15 cellular contexts compared by ENCODE assay signal in the genomic region with DNA sequence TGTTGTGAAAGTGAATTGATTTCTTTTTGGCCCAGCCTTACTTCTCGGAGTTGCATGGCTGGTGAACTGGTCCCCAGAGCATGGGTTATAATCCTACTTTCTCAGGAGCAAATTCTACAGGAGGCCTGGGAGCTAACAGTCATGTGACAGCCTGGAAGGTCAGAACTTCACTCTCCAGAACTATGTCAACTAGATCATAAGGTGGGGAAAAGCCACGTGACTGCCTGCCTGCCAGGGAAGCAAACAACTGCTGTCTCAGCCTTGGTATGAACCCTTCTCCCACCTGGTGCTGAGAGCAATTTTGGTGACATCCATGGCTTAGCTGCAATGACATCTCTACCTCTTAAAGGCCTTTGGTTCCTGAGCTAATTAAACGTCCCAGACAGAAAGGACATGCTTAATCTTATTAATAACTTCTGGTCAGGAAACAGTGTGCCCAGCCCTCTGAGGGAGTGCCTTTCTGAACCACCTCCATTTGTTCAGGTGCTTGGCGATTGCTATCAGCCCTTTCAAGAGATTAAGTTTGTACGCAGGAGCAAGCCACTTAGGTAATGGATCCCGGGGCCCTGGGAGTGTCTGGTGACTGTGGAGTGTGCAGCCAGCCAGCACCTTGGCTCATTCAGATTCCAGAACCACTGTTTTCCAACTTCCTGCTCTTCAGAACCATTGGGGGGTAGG. TPM values are rescaled to one million over a fixed set of nuclear protein-coding genes. Genes with fewer than 3 reads are reported as not detected.
A peak's percentile ranks its signal among the peaks of the same experiment; 100 is the strongest.
DNase-seq lines count a peak whose midpoint lies in the region; ATAC-seq lines count a peak whose summit lies in the region.
"Had no signal": no experiment of that assay in that cellular context is flagged by ENCODE, and none has a peak within 500 bp of the region (broad histone marks: within the 10 kb centered on the region; RNA-seq: fewer than 3 reads in every experiment).

No MANE protein-coding gene starts in this region.

- no peak overlapping the region for H3K27ac Mint-ChIP-seq in immature natural killer cell
- H3K27ac Mint-ChIP-seq: activated CD8-positive, alpha-beta T cell treated with anti-CD3 and anti-CD28 coated beads, Interleukin-2, amount 10 ng/mL, durations not matched to agents 7 days and 5 days had no signal

- peaks cover 0 to 3% of the 10 kb centered on the region in 2 donors for H3K27me3 ChIP-seq in duodenal mucosa (ENCODE audit: control insufficient read depth in 1 of 2, insufficient read depth in 2 of 2, low read length in 2 of 2)
- peaks cover 7% of the 10 kb centered on the region for H3K27me3 ChIP-seq in muscle layer of duodenum (ENCODE audit: low read depth, low read length)
- H3K27me3 ChIP-seq: BE2C had no signal

- peak overlapping the region; percentile 77 for H3K27ac ChIP-seq in duodenal mucosa (ENCODE audit: low read depth, low read length)
- H3K27ac ChIP-seq in muscle layer of duodenum (ENCODE audit: low read length): peak overlapping the region; percentile 82
- H3K27ac ChIP-seq: esophagus muscularis mucosa had no signal

- intact Hi-C loops in head of caudate nucleus (cut with DNase I): no loop called here

- H3K4me3 Mint-ChIP-seq in immature natural killer cell: no peak overlapping the region
- H3K4me3 Mint-ChIP-seq: activated CD8-positive, alpha-beta T cell treated with anti-CD3 and anti-CD28 coated beads, Interleukin-2, amount 10 ng/mL, durations not matched to agents 7 days and 5 days had no signal

- H3K36me3 ChIP-seq in duodenal mucosa (ENCODE audit: control insufficient read depth in 1 of 2, insufficient read depth in 2 of 2, low read length in 2 of 2) (peaks cover 0 to 5% of the 10 kb centered on the region in 2 donors), muscle layer of duodenum (ENCODE audit: control insufficient read depth in 1 of 2, insufficient read depth in 2 of 2, low read length in 2 of 2) (no peaks in the 10 kb centered on the region)
- H3K36me3 ChIP-seq: BE2C, esophagus muscularis mucosa had no signal

- peaks cover 0 to 3% (median 0%) of the 10 kb centered on the region in 6 donors for H3K9me3 Mint-ChIP-seq in immature natural killer cell

- H3K36me3 Mint-ChIP-seq in immature natural killer cell: no peaks in the 10 kb centered on the region

- H3K4me1 ChIP-seq in duodenal mucosa (ENCODE audit: control insufficient read depth in 1 of 2, insufficient read depth in 2 of 2, low read length in 2 of 2) (peaks cover 70 to 71% of the 10 kb centered on the region in 2 donors), muscle layer of duodenum (ENCODE audit: control insufficient read depth in 1 of 2, insufficient read depth in 2 of 2, low read length in 2 of 2) (peaks cover 20 to 25% of the 10 kb centered on the region in 2 donors)
- H3K4me1 ChIP-seq: BE2C had no signal

- H3K9ac ChIP-seq in duodenal mucosa (ENCODE audit: low read depth in 1 of 2, low read length in 2 of 2): peak overlapping the region; percentile 48 to 55

- H3K4me3 ChIP-seq in duodenal mucosa (ENCODE audit: low read depth in 1 of 2, low read length in 2 of 2) (peak overlapping the region in 1 of 2 donors; percentile 85), muscle layer of duodenum (ENCODE audit: low read depth in 1 of 2, low read length in 2 of 2) (no peak overlapping the region)

- no peak for ATAC-seq in HG02588 (IDR thresholded peaks at IDR 0.05; ENCODE audit: unreplicated experiment)
- ATAC-seq: activated CD8-positive, alpha-beta T cell treated with anti-CD3 and anti-CD28 coated beads, Interleukin-2, amount 10 ng/mL, durations not matched to agents 7 days and 5 days had no signal

- DNase-seq in DMS53 treated with DMSO at 0.1 percent for 48 hours (lab: John Stamatoyannopoulos, UW; ENCODE audit: unreplicated experiment) (peak; percentile 36), NCI-H2029 (lab: John Stamatoyannopoulos, UW) (peak; percentile 43), immature natural killer cell (no peak), head of caudate nucleus (no peak), iPS-NIHi7 (ENCODE audit: extremely low spot score) (no peak)
- DNase-seq: activated CD8-positive, alpha-beta T cell treated with anti-CD3 and anti-CD28 coated beads, Interleukin-2, amount 10 ng/mL, durations not matched to agents 7 days and 5 days; activated naive CD4-positive, alpha-beta T cell; BE2C; cerebellar nuclear complex; NCI-H1436 treated with DMSO at 0.1 percent for 48 hours; T1000 had no signal

- peaks cover 13 to 26% (median 13%) of the 10 kb centered on the region in 3 donors for H3K27me3 Mint-ChIP-seq in immature natural killer cell (ENCODE audit: low read depth in 3 of 3)

- H3K9me3 ChIP-seq in duodenal mucosa (ENCODE audit: control insufficient read depth in 1 of 2, low read length in 2 of 2): no peaks in the 10 kb centered on the region
- no peaks in the 10 kb centered on the region for H3K9me3 ChIP-seq in muscle layer of duodenum (ENCODE audit: control insufficient read depth in 1 of 2, low read length in 2 of 2)
- H3K9me3 ChIP-seq: BE2C, esophagus muscularis mucosa had no signal

- peaks cover 0 to 6% of the 10 kb centered on the region in 2 donors for H3K4me1 Mint-ChIP-seq in immature natural killer cell

RNA-seq across cellular contexts. Expression of a gene that starts 1.4 kb away (rescaled TPM):
- not detected for polyA plus RNA-seq in immature natural killer cell

Comparison
In these comparisons a context has a peak if more than half of its experiments do, and no peak if none do; other contexts are left out.
1. DNase-seq: peak in DMS53 treated with DMSO at 0.1 percent for 48 hours (single experiment) and NCI-H2029 (single experiment); none in immature natural killer cell (0 of 3), head of caudate nucleus (0 of 42) and iPS-NIHi7 (single experiment).